8 cellular contexts compared by ENCODE assay signal in the genomic region with DNA sequence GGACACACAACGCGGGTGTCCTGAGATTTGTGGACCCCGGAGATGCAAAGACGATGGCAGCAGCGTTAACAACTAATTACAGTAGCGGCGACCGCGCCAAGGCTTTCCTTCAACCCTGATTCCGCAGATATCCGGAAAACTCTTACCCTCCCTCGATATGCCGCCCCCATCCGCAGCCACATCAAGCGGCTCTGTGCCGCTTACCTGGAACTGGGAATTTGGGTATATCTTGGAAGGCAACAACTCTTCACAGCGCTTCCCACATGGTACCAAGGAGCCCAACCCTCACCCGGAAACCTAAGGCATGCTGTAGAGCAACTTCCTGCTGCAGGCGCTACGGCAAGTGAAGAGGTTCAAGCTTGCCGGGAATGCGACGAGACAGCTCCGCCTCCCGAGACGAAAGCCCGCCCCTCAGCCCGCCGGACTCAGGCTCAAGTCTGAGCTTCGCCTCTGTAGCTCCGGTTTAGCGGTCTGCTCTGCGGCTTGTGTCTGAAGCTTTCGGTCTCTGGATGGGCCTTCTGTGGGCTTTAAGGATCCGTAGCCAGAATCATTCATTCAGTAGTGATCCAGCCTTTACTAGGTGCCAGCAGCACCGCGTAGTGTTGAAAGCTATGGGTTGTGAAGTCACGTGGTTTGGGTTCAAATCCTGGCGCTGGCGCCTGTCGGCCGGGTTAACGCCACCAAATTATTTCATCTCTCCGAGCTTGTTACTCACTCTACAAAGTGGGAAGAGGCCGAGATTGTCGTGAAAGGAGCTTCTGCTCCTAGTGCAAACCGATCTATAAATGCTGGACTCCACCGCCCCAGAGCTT. TPM values are rescaled to one million over a fixed set of nuclear protein-coding genes. Genes with fewer than 3 reads are reported as not detected.
DNase-seq lines count a peak whose midpoint lies in the region; ATAC-seq and TF ChIP-seq lines count a peak whose summit lies in the region.

A gene with protein sequence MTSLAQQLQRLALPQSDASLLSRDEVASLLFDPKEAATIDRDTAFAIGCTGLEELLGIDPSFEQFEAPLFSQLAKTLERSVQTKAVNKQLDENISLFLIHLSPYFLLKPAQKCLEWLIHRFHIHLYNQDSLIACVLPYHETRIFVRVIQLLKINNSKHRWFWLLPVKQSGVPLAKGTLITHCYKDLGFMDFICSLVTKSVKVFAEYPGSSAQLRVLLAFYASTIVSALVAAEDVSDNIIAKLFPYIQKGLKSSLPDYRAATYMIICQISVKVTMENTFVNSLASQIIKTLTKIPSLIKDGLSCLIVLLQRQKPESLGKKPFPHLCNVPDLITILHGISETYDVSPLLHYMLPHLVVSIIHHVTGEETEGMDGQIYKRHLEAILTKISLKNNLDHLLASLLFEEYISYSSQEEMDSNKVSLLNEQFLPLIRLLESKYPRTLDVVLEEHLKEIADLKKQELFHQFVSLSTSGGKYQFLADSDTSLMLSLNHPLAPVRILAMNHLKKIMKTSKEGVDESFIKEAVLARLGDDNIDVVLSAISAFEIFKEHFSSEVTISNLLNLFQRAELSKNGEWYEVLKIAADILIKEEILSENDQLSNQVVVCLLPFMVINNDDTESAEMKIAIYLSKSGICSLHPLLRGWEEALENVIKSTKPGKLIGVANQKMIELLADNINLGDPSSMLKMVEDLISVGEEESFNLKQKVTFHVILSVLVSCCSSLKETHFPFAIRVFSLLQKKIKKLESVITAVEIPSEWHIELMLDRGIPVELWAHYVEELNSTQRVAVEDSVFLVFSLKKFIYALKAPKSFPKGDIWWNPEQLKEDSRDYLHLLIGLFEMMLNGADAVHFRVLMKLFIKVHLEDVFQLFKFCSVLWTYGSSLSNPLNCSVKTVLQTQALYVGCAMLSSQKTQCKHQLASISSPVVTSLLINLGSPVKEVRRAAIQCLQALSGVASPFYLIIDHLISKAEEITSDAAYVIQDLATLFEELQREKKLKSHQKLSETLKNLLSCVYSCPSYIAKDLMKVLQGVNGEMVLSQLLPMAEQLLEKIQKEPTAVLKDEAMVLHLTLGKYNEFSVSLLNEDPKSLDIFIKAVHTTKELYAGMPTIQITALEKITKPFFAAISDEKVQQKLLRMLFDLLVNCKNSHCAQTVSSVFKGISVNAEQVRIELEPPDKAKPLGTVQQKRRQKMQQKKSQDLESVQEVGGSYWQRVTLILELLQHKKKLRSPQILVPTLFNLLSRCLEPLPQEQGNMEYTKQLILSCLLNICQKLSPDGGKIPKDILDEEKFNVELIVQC (N-terminal part only) (minus strand): TSS at position 299 of the 812 bp plus-strand sequence. CDS start 421 bp downstream, outside the sequence.

- in situ Hi-C loops in GM13977 (cut with MboI; ENCODE audit: low pct_unique_long_range_greater_than_20kb, low sequenced_read_pairs, unreplicated experiment) = no loop called here

- no peaks in the 10 kb centered on the region for H3K9me3 Mint-ChIP-seq in T-helper 1 cell treated with Interleukin-12 subunit alpha and Interleukin-12 subunit beta and Interleukin-4 antibody, amounts not matched to agents 30 μg/mL and 1 μg/mL, for 36 hours
- no peaks in the 10 kb centered on the region for H3K9me3 Mint-ChIP-seq in progenitor cell of endocrine pancreas (ENCODE audit: low read depth)

- H3K4me3 ChIP-seq in left ventricle myocardium inferior = peak within 1 kb of the TSS; percentile 88

- H3K27ac ChIP-seq in left ventricle myocardium inferior (replicated peaks) = peak within 1 kb of the TSS; percentile 90

- TF ChIP-seq CTCF in GM13977 (IDR thresholded peaks at IDR 0.05; ENCODE audit: extremely low read depth, insufficient read depth, missing control alignments) = peak; percentile 2
- TF ChIP-seq CTCF in left ventricle myocardium inferior (IDR thresholded peaks at IDR 0.05; ENCODE audit: borderline replicate concordance) = peak; percentile 11
- no peak for TF ChIP-seq CTCF in progenitor cell of endocrine pancreas (IDR thresholded peaks at IDR 0.05; ENCODE audit: unreplicated experiment)

- peak within 1 kb of the TSS; percentile 96 for H3K4me3 Mint-ChIP-seq in T-helper 1 cell treated with Interleukin-12 subunit alpha and Interleukin-12 subunit beta and Interleukin-4 antibody, amounts not matched to agents 30 μg/mL and 1 μg/mL, for 36 hours
- H3K4me3 Mint-ChIP-seq in progenitor cell of endocrine pancreas (ENCODE audit: low read depth) = peak within 1 kb of the TSS; percentile 97

- peak within 1 kb of the TSS; percentile 95 for H3K27ac Mint-ChIP-seq in T-helper 1 cell treated with Interleukin-12 subunit alpha and Interleukin-12 subunit beta and Interleukin-4 antibody, amounts not matched to agents 30 μg/mL and 1 μg/mL, for 36 hours
- peak within 1 kb of the TSS; percentile 94 for H3K27ac Mint-ChIP-seq in progenitor cell of endocrine pancreas

- no peaks in the 10 kb centered on the region for H3K9me3 ChIP-seq in left ventricle myocardium inferior (replicated peaks)

- peaks cover 17% of the 10 kb centered on the region for H3K4me1 Mint-ChIP-seq in T-helper 1 cell treated with Interleukin-12 subunit alpha and Interleukin-12 subunit beta and Interleukin-4 antibody, amounts not matched to agents 30 μg/mL and 1 μg/mL, for 36 hours (ENCODE audit: low read depth)
- peaks cover 10% of the 10 kb centered on the region for H3K4me1 Mint-ChIP-seq in progenitor cell of endocrine pancreas (ENCODE audit: low read depth)

- H3K27me3 Mint-ChIP-seq in T-helper 1 cell treated with Interleukin-12 subunit alpha and Interleukin-12 subunit beta and Interleukin-4 antibody, amounts not matched to agents 30 μg/mL and 1 μg/mL, for 36 hours (ENCODE audit: low read depth) = peaks cover 15% of the 10 kb centered on the region
- no peaks in the 10 kb centered on the region for H3K27me3 Mint-ChIP-seq in progenitor cell of endocrine pancreas

- H3K36me3 ChIP-seq in left ventricle myocardium inferior = peaks cover 12% of the 10 kb centered on the region

- H3K27me3 ChIP-seq in left ventricle myocardium inferior (ENCODE audit: low read depth) = no peaks in the 10 kb centered on the region

- intact Hi-C loops in left ventricle myocardium inferior (cut with micrococcal nuclease) = no loop called here

- peaks cover 31% of the 10 kb centered on the region for H3K4me1 ChIP-seq in left ventricle myocardium inferior

- H3K36me3 Mint-ChIP-seq in T-helper 1 cell treated with Interleukin-12 subunit alpha and Interleukin-12 subunit beta and Interleukin-4 antibody, amounts not matched to agents 30 μg/mL and 1 μg/mL, for 36 hours (ENCODE audit: low read depth) = peaks cover 1% of the 10 kb centered on the region
- peaks cover 3% of the 10 kb centered on the region for H3K36me3 Mint-ChIP-seq in progenitor cell of endocrine pancreas (ENCODE audit: insufficient read depth)

- ATAC-seq in HG02884 (IDR thresholded peaks at IDR 0.05; ENCODE audit: unreplicated experiment) = peak; percentile 95

- DNase-seq in GM13977 (ENCODE audit: low spot score) (peak; percentile 78), NCI-H1694 (lab: John Stamatoyannopoulos, UW) (peak; percentile 91), amygdala (lab: John Stamatoyannopoulos, UW) (peak; percentile 73 to 95 (median 89)), left ventricle myocardium inferior (peak; percentile 94), progenitor cell of endocrine pancreas (ENCODE audit: low spot score, unreplicated experiment) (peak; percentile 81), ureter (ENCODE audit: low spot score) (peak; percentile 95)

RNA-seq across cellular contexts. Expression of the gene that starts here (rescaled TPM):
- 12.8 TPM for total RNA-seq in left ventricle myocardium inferior
- total RNA-seq in progenitor cell of endocrine pancreas = 46.5 and 55.9 TPM in 2 replicates
- total RNA-seq in ureter = 56.3 TPM

Comparison
In these comparisons a context has a peak if more than half of its experiments do, and no peak if none do; other contexts are left out.
1. Peak in every context shown above with its lines: DNase-seq, ATAC-seq, H3K4me3 ChIP-seq and H3K27ac ChIP-seq.